ENCODE assay signal across 13 cellular contexts in the genomic region with DNA sequence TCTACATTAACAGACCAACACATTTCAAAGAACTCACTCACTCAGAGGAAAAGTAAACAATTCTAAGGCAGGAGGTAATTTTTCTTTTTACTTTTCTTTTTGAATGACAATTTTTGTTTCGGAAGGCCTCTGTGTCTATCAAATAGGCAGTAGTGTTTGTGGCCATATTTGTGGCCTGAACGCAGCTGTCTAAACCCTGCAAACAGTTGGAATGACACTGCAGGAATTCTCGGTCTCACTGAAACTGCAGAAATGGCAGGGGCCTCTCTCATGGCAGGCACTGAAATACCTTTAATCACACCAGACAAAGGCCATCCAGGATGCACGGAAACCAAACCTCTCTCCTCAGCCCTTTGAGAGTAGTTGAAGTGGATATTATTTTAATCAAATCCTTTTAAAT.
DNase-seq lines count a peak whose midpoint lies in the region; ATAC-seq and TF ChIP-seq lines count a peak whose summit lies in the region.
"Had no signal": no experiment of that assay in that cellular context is flagged by ENCODE, and none has a peak within 500 bp of the region (broad histone marks: within the 10 kb centered on the region; RNA-seq: fewer than 3 reads in every experiment).

No MANE protein-coding gene starts in this region.

- H3K36me3 ChIP-seq in KOPT-K1 (ENCODE audit: insufficient read depth, low read length) = peaks cover 9% of the 10 kb centered on the region
- no peaks in the 10 kb centered on the region for H3K36me3 ChIP-seq in brain microvascular endothelial cell (replicated peaks)
- H3K36me3 ChIP-seq: pancreas had no signal

- DNase-seq in AG08396 (ENCODE audit: low spot score) (peak; percentile 27), brain microvascular endothelial cell (peak; percentile 47), SW 1271 (lab: John Stamatoyannopoulos, UW) (no peak), SKM-1 treated with dmso at 0.1 percent for 144 hours (lab: John Stamatoyannopoulos, UW; ENCODE audit: unreplicated experiment) (no peak)
- no peak for DNase-seq in stimulated activated CD4-positive, alpha-beta T cell treated with anti-CD3 and anti-CD28 coated beads, Interleukin-2, amount 100 ng/mL, for 24 hours
- DNase-seq: EL; NCI-H1694; NK-92 treated with Interleukin-12 subunit alpha and Interleukin-12 subunit beta, amount 100 ng/mL, for 24 hours; pancreas; stimulated activated naive B cell treated with anti-CD40 and anti-IgM and Interleukin-4, amounts not matched to agents 10 μg/mL and 1 μg/mL and 100 μg/mL, for 72 hours had no signal

- H3K9me3 ChIP-seq in KOPT-K1 (ENCODE audit: insufficient read depth, low read length, poor library complexity, severe bottlenecking) = no peaks in the 10 kb centered on the region
- H3K9me3 ChIP-seq: pancreas had no signal

- in situ Hi-C loops in brain microvascular endothelial cell (cut with HindIII; ENCODE audit: low pct_ligation_motif_present, low sequenced_read_pairs) = no loop called here

- H3K27me3 ChIP-seq in brain microvascular endothelial cell (replicated peaks) (no peaks in the 10 kb centered on the region), layer of hippocampus (ENCODE audit: control insufficient read depth, insufficient read depth, low read length) (no peaks in the 10 kb centered on the region)
- H3K27me3 ChIP-seq: pancreas had no signal

- no peak for TF ChIP-seq CTCF in brain microvascular endothelial cell (IDR thresholded peaks at IDR 0.05; ENCODE audit: low read depth, low read length, missing control alignments)

- H3K27ac ChIP-seq in KOPT-K1 (ENCODE audit: low read depth, low read length, poor library complexity, severe bottlenecking) (peak overlapping the region; percentile 61), brain microvascular endothelial cell (peak overlapping the region; percentile 65), layer of hippocampus (ENCODE audit: low read depth, low read length) (peak overlapping the region; percentile 23)
- H3K27ac ChIP-seq: pancreas had no signal

- no peak for ATAC-seq in GM21825 (IDR thresholded peaks at IDR 0.05; ENCODE audit: unreplicated experiment)

- no peak overlapping the region for H3K4me3 ChIP-seq in brain microvascular endothelial cell (ENCODE audit: low read depth, low read length)
- H3K4me3 ChIP-seq: pancreas had no signal

Comparison
In these comparisons a context has a peak if more than half of its experiments do, and no peak if none do; other contexts are left out.
1. DNase-seq: peak in AG08396 (single experiment) and brain microvascular endothelial cell (single experiment); none in stimulated activated CD4-positive, alpha-beta T cell treated with anti-CD3 and anti-CD28 coated beads, Interleukin-2, amount 100 ng/mL, for 24 hours (0 of 2), SW 1271 (0 of 2) and SKM-1 treated with dmso at 0.1 percent for 144 hours (single experiment).
2. Peak in every context shown above with its lines, with median percentiles within 50 percentile points of each other: H3K27ac ChIP-seq.